8 cellular contexts compared by ENCODE assay signal in the genomic region with DNA sequence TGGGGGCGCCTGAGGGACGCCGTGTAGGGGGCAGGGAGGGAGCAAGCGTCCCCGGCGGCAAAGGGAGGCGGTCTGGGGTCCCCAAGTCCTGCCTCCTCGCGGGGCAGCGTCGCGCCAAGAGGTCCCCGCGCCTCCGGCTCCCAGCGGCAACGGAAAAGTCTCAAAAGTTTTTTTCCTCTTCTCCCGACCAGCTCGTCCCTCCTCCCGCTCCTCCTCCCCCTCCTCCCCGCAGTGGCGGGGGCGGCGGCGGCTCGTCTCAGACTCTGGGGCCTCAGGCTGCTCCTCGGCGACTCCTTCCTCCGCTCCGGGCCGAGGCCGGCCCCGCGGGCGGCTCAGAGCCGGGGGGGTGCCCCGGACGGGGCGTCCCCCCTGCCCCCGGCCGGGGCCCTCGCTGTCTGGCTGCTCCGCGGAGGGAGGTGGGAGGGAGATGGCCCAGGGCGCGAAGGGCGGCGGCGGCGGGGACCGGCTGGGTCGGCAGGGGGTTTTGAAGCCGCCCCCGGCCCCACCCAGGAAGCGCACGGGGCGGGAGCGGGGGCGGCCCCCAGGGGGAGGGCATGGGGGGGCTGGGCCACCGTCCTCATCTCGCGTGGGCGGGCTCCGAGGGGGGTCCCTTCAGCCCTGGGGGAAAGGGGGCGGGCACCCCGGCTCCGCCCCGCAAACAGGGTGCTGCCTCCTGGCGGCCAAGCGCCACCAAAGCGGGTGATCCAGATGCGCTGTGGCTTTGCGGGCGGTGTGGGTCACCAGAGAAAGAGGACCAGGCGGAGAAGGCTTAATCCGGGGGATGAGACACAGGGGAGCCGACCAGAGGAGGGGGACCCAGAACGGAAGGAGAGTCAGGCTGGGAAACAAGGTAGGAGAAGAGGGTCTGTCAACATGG. TPM values are rescaled to one million over a fixed set of nuclear protein-coding genes. Genes with fewer than 3 reads are reported as not detected.
DNase-seq lines count a peak whose midpoint lies in the region; ATAC-seq and TF ChIP-seq lines count a peak whose summit lies in the region.

A gene (minus strand): TSS at position 457 of the 877 bp plus-strand sequence. CDS start 878 bp downstream, outside the sequence.

- no peaks in the 10 kb centered on the region for H3K27me3 Mint-ChIP-seq in activated T-helper 2 cell treated with anti-CD3 and anti-CD28 coated beads, Interferon-gamma antibody, Interleukin-2, Interleukin-4, amounts not matched to agents 10 μg/mL and 5 μg/mL and 100 μg/mL, durations not matched to agents 14 hours and 24 hours and 36 hours (ENCODE audit: low read depth)
- H3K27me3 Mint-ChIP-seq in nephron progenitor cell (ENCODE audit: low read depth, poor library complexity), result peaks cover 7% of the 10 kb centered on the region

- ATAC-seq in GM19023 (IDR thresholded peaks at IDR 0.05; ENCODE audit: unreplicated experiment) (peak; percentile 46), HG03521 (IDR thresholded peaks at IDR 0.05; ENCODE audit: unreplicated experiment) (peak; percentile 42)

- peak within 1 kb of the TSS; percentile 100 for H3K4me3 Mint-ChIP-seq in activated T-helper 2 cell treated with anti-CD3 and anti-CD28 coated beads, Interferon-gamma antibody, Interleukin-2, Interleukin-4, amounts not matched to agents 10 μg/mL and 5 μg/mL and 100 μg/mL, durations not matched to agents 14 hours and 24 hours and 36 hours (ENCODE audit: low read depth)
- H3K4me3 Mint-ChIP-seq in nephron progenitor cell, result peak within 1 kb of the TSS; percentile 88

- DNase-seq in AG09309 (ENCODE audit: low read depth), result peak; percentile 58
- peak; percentile 90 for DNase-seq in activated T-helper 2 cell treated with anti-CD3 and anti-CD28 coated beads, Interferon-gamma antibody, Interleukin-2, Interleukin-4, amounts not matched to agents 10 μg/mL and 5 μg/mL and 100 μg/mL, durations not matched to agents 14 hours and 24 hours and 36 hours (ENCODE audit: low spot score)
- peak; percentile 93 for DNase-seq in fibroblast of pulmonary artery (ENCODE audit: low read depth)
- peak; percentile 81 for DNase-seq in nephron progenitor cell
- DNase-seq in stimulated activated naive CD4-positive, alpha-beta T cell treated with Interleukin-2 at 50 U/mL for 16 hours (lab: John Stamatoyannopoulos, UW), result peak; percentile 91

- peak; percentile 93 for TF ChIP-seq CTCF in AG09309 (IDR thresholded peaks at IDR 0.05; ENCODE audit: control insufficient read depth, insufficient read depth, low read depth, low read length, missing control alignments)
- peak; percentile 80 for TF ChIP-seq CTCF in fibroblast of pulmonary artery (IDR thresholded peaks at IDR 0.05; ENCODE audit: low read length, missing control alignments)
- peak; percentile 70 for TF ChIP-seq CTCF in nephron progenitor cell (IDR thresholded peaks at IDR 0.05)

- peaks cover 49% of the 10 kb centered on the region for H3K36me3 Mint-ChIP-seq in activated T-helper 2 cell treated with anti-CD3 and anti-CD28 coated beads, Interferon-gamma antibody, Interleukin-2, Interleukin-4, amounts not matched to agents 10 μg/mL and 5 μg/mL and 100 μg/mL, durations not matched to agents 14 hours and 24 hours and 36 hours (ENCODE audit: low read depth)
- H3K36me3 Mint-ChIP-seq in nephron progenitor cell (ENCODE audit: low read depth), result peaks cover 4% of the 10 kb centered on the region

- H3K4me1 Mint-ChIP-seq in activated T-helper 2 cell treated with anti-CD3 and anti-CD28 coated beads, Interferon-gamma antibody, Interleukin-2, Interleukin-4, amounts not matched to agents 10 μg/mL and 5 μg/mL and 100 μg/mL, durations not matched to agents 14 hours and 24 hours and 36 hours (ENCODE audit: low read depth), result peaks cover 52% of the 10 kb centered on the region
- peaks cover 35% of the 10 kb centered on the region for H3K4me1 Mint-ChIP-seq in nephron progenitor cell

- H3K9me3 Mint-ChIP-seq in activated T-helper 2 cell treated with anti-CD3 and anti-CD28 coated beads, Interferon-gamma antibody, Interleukin-2, Interleukin-4, amounts not matched to agents 10 μg/mL and 5 μg/mL and 100 μg/mL, durations not matched to agents 14 hours and 24 hours and 36 hours, result no peaks in the 10 kb centered on the region
- H3K9me3 Mint-ChIP-seq in nephron progenitor cell, result no peaks in the 10 kb centered on the region

- H3K4me3 ChIP-seq in AG09309 (ENCODE audit: control insufficient read depth, low read depth, low read length), result peak within 1 kb of the TSS; percentile 97
- peak within 1 kb of the TSS; percentile 93 for H3K4me3 ChIP-seq in fibroblast of pulmonary artery (replicated peaks; ENCODE audit: low read depth, low read length)

- intact Hi-C loops in activated T-helper 2 cell treated with anti-CD3 and anti-CD28 coated beads, Interferon-gamma antibody, Interleukin-2, Interleukin-4, amounts not matched to agents 10 μg/mL and 5 μg/mL and 100 μg/mL, durations not matched to agents 14 hours and 24 hours and 36 hours (cut with micrococcal nuclease), result loop anchor here (1.0 kb wide), 1 partner anchor 10 kb away; no protein-coding TSS in a partner anchor

- TF ChIP-seq POLR2A in Raji (IDR thresholded peaks at IDR 0.05; ENCODE audit: insufficient read depth, low read depth, low read length), result peak; percentile 79

- H3K27ac Mint-ChIP-seq in activated T-helper 2 cell treated with anti-CD3 and anti-CD28 coated beads, Interferon-gamma antibody, Interleukin-2, Interleukin-4, amounts not matched to agents 10 μg/mL and 5 μg/mL and 100 μg/mL, durations not matched to agents 14 hours and 24 hours and 36 hours, result peak within 1 kb of the TSS; percentile 91
- peak within 1 kb of the TSS; percentile 16 for H3K27ac Mint-ChIP-seq in nephron progenitor cell

RNA-seq across cellular contexts. Expression of the gene that starts here (rescaled TPM):
- 125 and 126 TPM in 2 replicates for total RNA-seq in activated T-helper 2 cell treated with anti-CD3 and anti-CD28 coated beads, Interferon-gamma antibody, Interleukin-2, Interleukin-4, amounts not matched to agents 10 μg/mL and 5 μg/mL and 100 μg/mL, durations not matched to agents 14 hours and 24 hours and 36 hours

Comparison
In these comparisons a context has a peak if more than half of its experiments do, and no peak if none do; other contexts are left out.
1. Peak in every context shown above with its lines: DNase-seq, ATAC-seq and H3K4me3 ChIP-seq.